Comparison of ENCODE assay signal across 9 cellular contexts in genomic region chr19:45782162-45782623, GRCh38. TPM values are rescaled to one million over a fixed set of nuclear protein-coding genes. Genes with fewer than 3 reads are reported as not detected.
DNase-seq lines count a peak whose midpoint lies in the region; ATAC-seq and TF ChIP-seq lines count a peak whose summit lies in the region.
"Had no signal": no experiment of that assay in that cellular context is flagged by ENCODE, and none has a peak within 500 bp of the region (broad histone marks: within the 10 kb centered on the region; RNA-seq: fewer than 3 reads in every experiment).

DMPK (minus strand) TSS chr19:45782490; CDS start chr19:45782352, 138 bp downstream.

- no peaks in the 10 kb centered on the region for H3K27me3 ChIP-seq in PC-3 (ENCODE audit: low read length)
- no peaks in the 10 kb centered on the region for H3K27me3 ChIP-seq in esophagus (ENCODE audit: control insufficient read depth in 1 of 2, insufficient read depth in 2 of 2, low read length in 2 of 2)
- H3K27me3 ChIP-seq in neural cell (ENCODE audit: insufficient read depth, low read depth, low read length), result no peaks in the 10 kb centered on the region

- H3K4me3 ChIP-seq in PC-3 (ENCODE audit: low read length), result peak within 1 kb of the TSS; percentile 40; the same call in 1 of the 2 replicates
- H3K4me3 ChIP-seq in esophagus (ENCODE audit: low read depth in 1 of 2, low read length in 2 of 2), result peak within 1 kb of the TSS; percentile 39 to 51
- no peak within 1 kb of the TSS for H3K4me3 ChIP-seq in neural cell (ENCODE audit: low read length)

- H3K79me2 ChIP-seq in PC-3 (ENCODE audit: low read length) (no peaks in the 10 kb centered on the region), neural cell (replicated peaks; ENCODE audit: insufficient read depth, low read length) (no peaks in the 10 kb centered on the region)

- no peak for TF ChIP-seq EP300 in neural cell (conservative IDR thresholded peaks at IDR 0.05; ENCODE audit: poor library complexity, severe bottlenecking)

- DNase-seq in AG08395 (ENCODE audit: low spot score) (peak; percentile 49), PC-3 (no peak), NCI-H2107 (lab: John Stamatoyannopoulos, UW) (no peak), activated T-cell treated with anti-CD3 and anti-CD28 coated beads for 4 hours (no peak)
- no peak for DNase-seq in stimulated activated naive B cell treated with anti-CD40 and anti-IgM and Interleukin-4, amounts not matched to agents 10 μg/mL and 1 μg/mL and 100 μg/mL, for 72 hours
- DNase-seq in activated CD8-positive, alpha-beta T cell treated with anti-CD3 and anti-CD28 coated beads for 36 hours, result no peak
- DNase-seq: stimulated activated CD4-positive, alpha-beta T cell treated with anti-CD3 and anti-CD28 coated beads, Interleukin-4, amount 100 ng/mL, for 4 hours had no signal

- BruUV-seq in PC-3 (replicated peaks; lab: Mats Ljungman, UMichigan), result no TSS peak

- no peak for TF ChIP-seq CTCF in PC-3 (conservative IDR thresholded peaks at IDR 0.05; ENCODE audit: low read depth, low read length)
- no peak for TF ChIP-seq CTCF in neural cell (IDR thresholded peaks at IDR 0.05; ENCODE audit: poor library complexity, severe bottlenecking)
- no peak for TF ChIP-seq CTCF in activated CD8-positive, alpha-beta T cell treated with anti-CD3 and anti-CD28 coated beads for 36 hours (IDR thresholded peaks at IDR 0.05)

- H3K9ac ChIP-seq in PC-3 (ENCODE audit: low read length) (peak within 1 kb of the TSS; percentile 25; the same call in 1 of the 2 replicates), neural cell (ENCODE audit: low read length) (no peak within 1 kb of the TSS)

- peaks cover 42 to 49% of the 10 kb centered on the region in 2 donors for H3K36me3 Mint-ChIP-seq in stimulated activated naive B cell treated with anti-CD40 and anti-IgM and Interleukin-4, amounts not matched to agents 10 μg/mL and 1 μg/mL and 100 μg/mL, for 72 hours
- peaks cover 16% of the 10 kb centered on the region for H3K36me3 Mint-ChIP-seq in activated CD8-positive, alpha-beta T cell treated with anti-CD3 and anti-CD28 coated beads for 36 hours (ENCODE audit: low read depth)

- 16 to 17% methylated on average over 17 to 18 of the region's 18 CpGs for WGBS in esophagus, 2 donors

- H3K4me1 Mint-ChIP-seq in stimulated activated naive B cell treated with anti-CD40 and anti-IgM and Interleukin-4, amounts not matched to agents 10 μg/mL and 1 μg/mL and 100 μg/mL, for 72 hours, result peaks cover 30 to 31% of the 10 kb centered on the region in 2 donors
- H3K4me1 Mint-ChIP-seq in activated CD8-positive, alpha-beta T cell treated with anti-CD3 and anti-CD28 coated beads for 36 hours (ENCODE audit: low read depth), result peaks cover 17% of the 10 kb centered on the region

- H3K27ac ChIP-seq in PC-3 (ENCODE audit: low read length) (peak within 1 kb of the TSS; percentile 66), esophagus (ENCODE audit: low read depth in 2 of 2, low read length in 1 of 2) (peak within 1 kb of the TSS; percentile 87 to 90), neural cell (ENCODE audit: low read length) (no peak within 1 kb of the TSS)

- CTCF ChIA-PET in PC-3 (lab: Charles Lee), result interaction anchor here (0.6 to 1.4 kb wide), 6 partner anchors 13 to 90 kb away, joined by 3 to 18 read pairs (median 6); partner anchors contain the start of gene SIX5
- CTCF ChIA-PET in activated CD8-positive, alpha-beta T cell treated with anti-CD3 and anti-CD28 coated beads for 36 hours (lab: Charles Lee), result interaction anchor here (1.2 to 1.5 kb wide), 3 partner anchors 13 to 35 kb away, joined by 4 read pairs; partner anchors contain the start of gene SIX5

- H3K27me3 Mint-ChIP-seq in stimulated activated naive B cell treated with anti-CD40 and anti-IgM and Interleukin-4, amounts not matched to agents 10 μg/mL and 1 μg/mL and 100 μg/mL, for 72 hours, result peaks cover 7 to 30% of the 10 kb centered on the region in 2 donors
- peaks cover 29% of the 10 kb centered on the region for H3K27me3 Mint-ChIP-seq in activated CD8-positive, alpha-beta T cell treated with anti-CD3 and anti-CD28 coated beads for 36 hours

- intact Hi-C loops in PC-3 (cut with micrococcal nuclease), result no loop called here
- intact Hi-C loops in activated CD8-positive, alpha-beta T cell treated with anti-CD3 and anti-CD28 coated beads for 36 hours (cut with micrococcal nuclease), result no loop called here

- H3K9me2 ChIP-seq in PC-3 (replicated peaks; ENCODE audit: low read length), result no peaks in the 10 kb centered on the region
- H3K9me2 ChIP-seq in neural cell (ENCODE audit: insufficient read depth, low read length), result no peaks in the 10 kb centered on the region

- no peak for TF ChIP-seq RAD21 in neural cell (conservative IDR thresholded peaks at IDR 0.05)

- no peak within 1 kb of the TSS for H2AFZ ChIP-seq in PC-3 (ENCODE audit: low read length)
- no peak within 1 kb of the TSS for H2AFZ ChIP-seq in neural cell (ENCODE audit: low read depth, low read length)

- no peak; the same call in 1 of the 2 replicates for ATAC-seq in PC-3
- ATAC-seq in stimulated activated naive B cell treated with anti-CD40 and anti-IgM and Interleukin-4, amounts not matched to agents 10 μg/mL and 1 μg/mL and 100 μg/mL, for 72 hours (replicated peaks), result no peak
- no peak for ATAC-seq in activated CD8-positive, alpha-beta T cell treated with anti-CD3 and anti-CD28 coated beads for 36 hours

- POLR2A ChIA-PET in PC-3 (lab: Charles Lee; ENCODE audit: unreplicated experiment), result interaction anchor here (0.6 to 0.8 kb wide), 2 partner anchors 10 to 13 kb away, joined by 6 to 39 read pairs; partner anchors contain the start of gene SIX5
- POLR2A ChIA-PET in activated CD8-positive, alpha-beta T cell treated with anti-CD3 and anti-CD28 coated beads for 36 hours (lab: Charles Lee), result interaction anchor here (0.6 to 1.3 kb wide), 5 partner anchors 10 to 1217 kb away, joined by 3 to 4 read pairs (median 3); no protein-coding TSS in a partner anchor

- H3K4me3 Mint-ChIP-seq in stimulated activated naive B cell treated with anti-CD40 and anti-IgM and Interleukin-4, amounts not matched to agents 10 μg/mL and 1 μg/mL and 100 μg/mL, for 72 hours, result no peak within 1 kb of the TSS
- H3K4me3 Mint-ChIP-seq in activated CD8-positive, alpha-beta T cell treated with anti-CD3 and anti-CD28 coated beads for 36 hours, result no peak within 1 kb of the TSS

- H3K9me3 Mint-ChIP-seq in stimulated activated naive B cell treated with anti-CD40 and anti-IgM and Interleukin-4, amounts not matched to agents 10 μg/mL and 1 μg/mL and 100 μg/mL, for 72 hours, result no peaks in the 10 kb centered on the region
- no peaks in the 10 kb centered on the region for H3K9me3 Mint-ChIP-seq in activated CD8-positive, alpha-beta T cell treated with anti-CD3 and anti-CD28 coated beads for 36 hours

- no peaks in the 10 kb centered on the region for H4K20me1 ChIP-seq in PC-3 (ENCODE audit: low read length)
- H4K20me1 ChIP-seq in neural cell (ENCODE audit: insufficient read depth), result no peaks in the 10 kb centered on the region

- H3K9me3 ChIP-seq in PC-3 (ENCODE audit: low read length), result no peaks in the 10 kb centered on the region
- no peaks in the 10 kb centered on the region for H3K9me3 ChIP-seq in esophagus (ENCODE audit: control insufficient read depth in 2 of 2, insufficient read depth in 1 of 2, low read depth in 1 of 2, low read length in 1 of 2)
- H3K9me3 ChIP-seq in neural cell (ENCODE audit: low read length), result no peaks in the 10 kb centered on the region

- H3K36me3 ChIP-seq in PC-3 (ENCODE audit: low read depth, low read length) (no peaks in the 10 kb centered on the region), esophagus (ENCODE audit: control insufficient read depth in 2 of 2, insufficient read depth in 2 of 2, low read length in 1 of 2) (peaks cover 3 to 27% of the 10 kb centered on the region in 2 donors), neural cell (ENCODE audit: insufficient read depth, low read length) (no peaks in the 10 kb centered on the region)

- peak within 1 kb of the TSS; percentile 72 for H3K4me2 ChIP-seq in PC-3 (ENCODE audit: low read length)
- H3K4me2 ChIP-seq in neural cell (ENCODE audit: low read length), result no peak within 1 kb of the TSS

- H3F3A ChIP-seq in PC-3 (ENCODE audit: low read length, unreplicated experiment), result no peaks in the 10 kb centered on the region
- no peaks in the 10 kb centered on the region for H3F3A ChIP-seq in neural cell (ENCODE audit: insufficient read depth, low read length, poor library complexity, severe bottlenecking)

- H3K27ac Mint-ChIP-seq in stimulated activated naive B cell treated with anti-CD40 and anti-IgM and Interleukin-4, amounts not matched to agents 10 μg/mL and 1 μg/mL and 100 μg/mL, for 72 hours, result no peak within 1 kb of the TSS
- H3K27ac Mint-ChIP-seq in activated CD8-positive, alpha-beta T cell treated with anti-CD3 and anti-CD28 coated beads for 36 hours, result no peak within 1 kb of the TSS

- H3K4me1 ChIP-seq in PC-3 (ENCODE audit: insufficient read depth, low read length) (peaks cover 49% of the 10 kb centered on the region), esophagus (ENCODE audit: control insufficient read depth in 2 of 2, insufficient read depth in 2 of 2, low read length in 1 of 2) (peaks cover 21 to 28% of the 10 kb centered on the region in 2 donors)

RNA-seq across cellular contexts. Expression of gene DMPK, which starts in this region (rescaled TPM):
- total RNA-seq in PC-3 (2014; rRNA removed), result 18.3 and 18.9 TPM in 2 replicates
- polyA plus RNA-seq in esophagus (100 to 1,000 TPM in 1 of 2 donors, 10 to 100 TPM in 1; 26.0 to 133 TPM), neural cell (34.3 and 50.1 TPM in 2 replicates)
- 16.1 and 23.4 TPM in 2 replicates for polyA minus RNA-seq in neural cell
- 1 to 10 TPM; 5.8 to 8.0 TPM for total RNA-seq in activated CD8-positive, alpha-beta T cell treated with anti-CD3 and anti-CD28 coated beads for 36 hours
